In genomic region chr16:11396241-11397048, GRCh38 we compare ENCODE assay signal across 8 cellular contexts. TPM values are rescaled to one million over a fixed set of nuclear protein-coding genes. Genes with fewer than 3 reads are reported as not detected.
DNase-seq lines count a peak whose midpoint lies in the region; ATAC-seq lines count a peak whose summit lies in the region.

No MANE protein-coding gene starts in this region.

- no peaks in the 10 kb centered on the region for H3K9me3 ChIP-seq in right cardiac atrium (ENCODE audit: control insufficient read depth, low read length)

- no peaks in the 10 kb centered on the region for H3K4me1 ChIP-seq in right cardiac atrium (ENCODE audit: control insufficient read depth, insufficient read depth, low read length)

- WGBS in right cardiac atrium, result 39% methylated on average over 24 of the region's 24 CpGs

- H3K4me3 ChIP-seq in right cardiac atrium (ENCODE audit: low read length), result no peak overlapping the region

- H3K27ac ChIP-seq in right cardiac atrium (ENCODE audit: low read length), result no peak overlapping the region

- ATAC-seq in right cardiac atrium (peak; percentile 77 to 81), sciatic nerve (peak; percentile 93), GM21390 (IDR thresholded peaks at IDR 0.05; ENCODE audit: unreplicated experiment) (no peak), GM19328 (IDR thresholded peaks at IDR 0.05; ENCODE audit: unreplicated experiment) (no peak)

- DNase-seq in EL, result peak; percentile 67
- DNase-seq in LHCN-M2 (ENCODE audit: low read depth), result peak; percentile 60
- DNase-seq in T-helper 1 cell, result peak in 4 of 5 donors; percentile 34 to 62 (median 48)
- DNase-seq in amygdala (lab: John Stamatoyannopoulos, UW), result peak in 45 of 56 donors; percentile 15 to 81 (median 55)
- DNase-seq in right cardiac atrium, result peak; percentile 71 to 89 (median 89)
- peak; percentile 90 for DNase-seq in sciatic nerve (ENCODE audit: low spot score)

- H3K27me3 ChIP-seq in right cardiac atrium (ENCODE audit: control insufficient read depth, insufficient read depth), result no peaks in the 10 kb centered on the region

- intact Hi-C loops in right cardiac atrium (cut with DNase I) (loop anchor here (5.0 to 10.0 kb wide), 5 partner anchors 246 to 668 kb away; no protein-coding TSS in a partner anchor), sciatic nerve (cut with DNase I) (loop anchor here (5.0 kb wide), 2 partner anchors 246 to 316 kb away; no protein-coding TSS in a partner anchor)

RNA-seq across cellular contexts. Expression of gene RMI2, which starts 51.2 kb away (rescaled TPM):
- total RNA-seq in LHCN-M2 (2014; rRNA removed), result 14.2 and 14.3 TPM in 2 replicates
- polyA plus RNA-seq in LHCN-M2 (2012), result 6.9 TPM
- total RNA-seq in right cardiac atrium, result under 1 TPM in 3 of 4 donors, not detected in 1; 0.40 to 0.97 (median 0.67) TPM
- 0.20 TPM for polyA plus RNA-seq in right cardiac atrium
- 1.5 TPM for total RNA-seq in sciatic nerve

Comparison
In these comparisons a context has a peak if more than half of its experiments do, and no peak if none do; other contexts are left out.
1. ATAC-seq: peak in right cardiac atrium (2 of 2) and sciatic nerve (single experiment); none in GM21390 (single experiment) and GM19328 (single experiment).
2. Peak in every context shown above with its lines, with median percentiles within 50 percentile points of each other: DNase-seq.